Comparison of ENCODE assay signal across 19 cellular contexts in the genomic region with DNA sequence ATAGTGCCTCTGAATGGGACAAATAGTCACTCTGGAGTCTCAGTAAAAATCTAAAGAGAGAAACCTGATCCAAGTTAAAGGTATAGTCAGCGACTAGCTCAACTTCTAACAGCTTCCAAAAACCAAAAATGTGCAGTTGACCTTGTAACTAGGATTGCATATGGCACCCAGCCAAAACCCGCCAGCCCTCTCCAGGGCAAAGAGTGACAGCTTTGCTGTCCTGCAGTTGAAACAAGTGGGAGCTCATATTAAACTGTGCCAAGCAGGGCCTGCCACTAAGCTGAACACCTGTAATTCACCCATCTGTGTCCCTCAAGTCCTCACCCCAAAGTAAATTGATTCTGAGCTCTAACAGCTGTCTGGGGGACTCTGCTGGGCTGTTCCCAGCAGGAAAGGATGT.
DNase-seq lines count a peak whose midpoint lies in the region; ATAC-seq, FAIRE-seq and TF ChIP-seq lines count a peak whose summit lies in the region.
"Had no signal": no experiment of that assay in that cellular context is flagged by ENCODE, and none has a peak within 500 bp of the region (broad histone marks: within the 10 kb centered on the region; RNA-seq: fewer than 3 reads in every experiment).

No MANE protein-coding gene starts in this region.

- WGBS in heart right ventricle, 2 donors, result 39 to 45% methylated on average over 2 of the region's 2 CpGs
- WGBS in adrenal gland, 4 donors, result 45 to 54% (median 47%) methylated on average over 2 of the region's 2 CpGs

- ATAC-seq in heart right ventricle, result peak in 2 of 8 donors; percentile 62 to 64
- no peak for ATAC-seq in GM21576 (IDR thresholded peaks at IDR 0.05; ENCODE audit: unreplicated experiment)
- no peak for ATAC-seq in HG03460 (IDR thresholded peaks at IDR 0.05; ENCODE audit: unreplicated experiment)
- ATAC-seq: activated CD8-positive, alpha-beta T cell treated with anti-CD3 and anti-CD28 coated beads for 36 hours; left colon had no signal

- TF ChIP-seq POLR2A in adrenal gland (IDR thresholded peaks at IDR 0.05), result no peak

- H3K4me3 ChIP-seq in heart right ventricle (no peak overlapping the region), right atrium auricular region (no peak overlapping the region), adrenal gland (no peak overlapping the region)
- H3K4me3 ChIP-seq: esophagus muscularis mucosa, MG63 had no signal

- no peaks in the 10 kb centered on the region for H3K36me3 ChIP-seq in heart right ventricle
- H3K36me3 ChIP-seq in right atrium auricular region, result no peaks in the 10 kb centered on the region
- no peaks in the 10 kb centered on the region for H3K36me3 ChIP-seq in adrenal gland (replicated peaks in 1 of 2)
- H3K36me3 ChIP-seq: esophagus muscularis mucosa, MG63 had no signal

- no peak for FAIRE-seq in frontal cortex (lab: Jason Lieb, UNC)

- H3K9me3 ChIP-seq in heart right ventricle (peaks cover 0 to 28% (median 0%) of the 10 kb centered on the region in 11 donors), right atrium auricular region (peaks cover 0 to 13% of the 10 kb centered on the region in 2 donors), adrenal gland (replicated peaks in 1 of 3) (peaks cover 0 to 4% (median 0%) of the 10 kb centered on the region in 3 donors)
- H3K9me3 ChIP-seq: MG63 had no signal

- intact Hi-C loops in heart right ventricle (cut with DNase I) (no loop called here), adrenal gland (cut with DNase I) (no loop called here)

- H3K4me1 ChIP-seq in heart right ventricle (peaks cover 0 to 4% (median 0%) of the 10 kb centered on the region in 9 donors), right atrium auricular region (peaks cover 0 to 5% of the 10 kb centered on the region in 2 donors), adrenal gland (replicated peaks in 1 of 2) (peaks cover 0 to under 1% of the 10 kb centered on the region in 2 donors)

- no peak for TF ChIP-seq CTCF in heart right ventricle (IDR thresholded peaks at IDR 0.05)
- TF ChIP-seq CTCF in right atrium auricular region (IDR thresholded peaks at IDR 0.05), result no peak
- TF ChIP-seq CTCF in adrenal gland (IDR thresholded peaks at IDR 0.05), result no peak

- H3K27ac ChIP-seq in heart right ventricle, result no peak overlapping the region
- peak overlapping the region in 1 of 2 donors; percentile 1 for H3K27ac ChIP-seq in right atrium auricular region
- H3K27ac ChIP-seq in adrenal gland, result no peak overlapping the region
- H3K27ac ChIP-seq: esophagus muscularis mucosa had no signal

- H3K27me3 ChIP-seq in heart right ventricle, result no peaks in the 10 kb centered on the region
- H3K27me3 ChIP-seq in right atrium auricular region, result no peaks in the 10 kb centered on the region
- no peaks in the 10 kb centered on the region for H3K27me3 ChIP-seq in adrenal gland
- H3K27me3 ChIP-seq: esophagus muscularis mucosa, MG63 had no signal

- in situ Hi-C loops in G401 (cut with HindIII; ENCODE audit: low sequenced_read_pairs), result no loop called here

- DNase-seq in heart right ventricle, result peak; percentile 18 to 28
- DNase-seq in right atrium auricular region (ENCODE audit: low spot score), result no peak
- peak; percentile 100 for DNase-seq in NCI-H2171 treated with DMSO at 0.1 percent for 48 hours (lab: John Stamatoyannopoulos, UW)
- DNase-seq in adrenal gland, result peak in 5 of 7 donors; percentile 22 to 59 (median 38)
- DNase-seq in G401 (ENCODE audit: low spot score), result no peak
- no peak for DNase-seq in frontal cortex (ENCODE audit: low spot score in 2 of 2)
- DNase-seq: ACHN; activated CD8-positive, alpha-beta T cell treated with anti-CD3 and anti-CD28 coated beads for 36 hours; activated naive CD4-positive, alpha-beta T cell treated with Interleukin-2 at 50 U/mL for 16 hours; activated T-cell treated with anti-CD3 and anti-CD28 coated beads, Interleukin-2, amount 50 U/mL, for 24 hours; cerebellar nuclear complex; DND-41; effector memory CD4-positive, alpha-beta T cell; left colon; MG63; substantia nigra had no signal

Comparison
In these comparisons a context has a peak if more than half of its experiments do, and no peak if none do; other contexts are left out.
1. DNase-seq: peak in heart right ventricle (2 of 2), NCI-H2171 treated with DMSO at 0.1 percent for 48 hours (single experiment) and adrenal gland (5 of 7); none in right atrium auricular region (single experiment), G401 (single experiment) and frontal cortex (0 of 2).